ENCODE assay signal across 8 cellular contexts in the genomic region with DNA sequence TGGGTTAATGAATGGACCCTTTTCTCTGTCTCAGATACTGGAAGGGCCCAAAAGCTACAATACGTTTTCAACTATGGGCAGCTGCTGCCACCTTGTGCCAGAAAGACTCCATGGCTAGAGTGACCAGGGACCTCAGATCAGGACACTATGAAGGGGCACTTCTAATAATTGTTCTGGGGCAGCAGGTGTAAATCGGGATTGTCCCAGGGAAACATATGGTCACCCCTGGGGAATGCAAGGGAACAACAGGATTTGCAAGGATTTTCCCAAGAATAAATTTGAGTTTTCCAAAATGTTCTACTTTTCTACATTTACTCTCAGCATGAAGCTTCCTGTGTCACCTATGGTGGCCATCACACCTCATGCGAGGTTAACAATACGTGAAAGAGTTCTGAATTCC. TPM values are rescaled to one million over a fixed set of nuclear protein-coding genes. Genes with fewer than 3 reads are reported as not detected.
DNase-seq lines count a peak whose midpoint lies in the region; ATAC-seq and TF ChIP-seq lines count a peak whose summit lies in the region.

No MANE protein-coding gene starts in this region.

- H3K9me2 ChIP-seq in PC-9 (ENCODE audit: insufficient read depth), result no peaks in the 10 kb centered on the region

- no peak overlapping the region for H3K23ac ChIP-seq in neuronal stem cell (ENCODE audit: low read depth, low read length, poor library complexity)

- POLR2A ChIA-PET in PC-9 (lab: Charles Lee; ENCODE audit: unreplicated experiment), result interaction anchor here (0.5 to 1.5 kb wide), 4 partner anchors 20 to 429 kb away, joined by 3 to 12 read pairs (median 4); partner anchors contain the start of gene C1orf116

- H3K4me3 ChIP-seq in GM06990 (replicated peaks; ENCODE audit: low read depth, low read length), result no peak overlapping the region
- no peak overlapping the region for H3K4me3 ChIP-seq in PC-9
- H3K4me3 ChIP-seq in fibroblast of mammary gland (ENCODE audit: control insufficient read depth, low read depth, low read length), result no peak overlapping the region
- H3K4me3 ChIP-seq in neuronal stem cell (ENCODE audit: low read length in 2 of 2), result no peak overlapping the region
- no peak overlapping the region for H3K4me3 ChIP-seq in upper lobe of left lung

- H3K14ac ChIP-seq in neuronal stem cell (ENCODE audit: low read length), result no peak overlapping the region

- TF ChIP-seq EP300 in upper lobe of left lung (IDR thresholded peaks at IDR 0.05), result no peak

- CTCF ChIA-PET in PC-9 (lab: Charles Lee), result interaction anchor here (0.6 to 1.8 kb wide), 9 partner anchors 20 to 172 kb away, joined by 3 to 12 read pairs (median 4); partner anchors contain the start of gene C1orf116

- H4K20me1 ChIP-seq in PC-9 (ENCODE audit: insufficient read depth), result no peaks in the 10 kb centered on the region

- H3K4me1 ChIP-seq in PC-9 (replicated peaks; ENCODE audit: insufficient read depth), result no peaks in the 10 kb centered on the region
- peaks cover 0 to 2% of the 10 kb centered on the region in 2 donors for H3K4me1 ChIP-seq in neuronal stem cell (ENCODE audit: control insufficient read depth in 2 of 2, insufficient read depth in 1 of 2, low read depth in 1 of 2, low read length in 2 of 2)
- H3K4me1 ChIP-seq in upper lobe of left lung, result peaks cover 0 to 11% (median 0%) of the 10 kb centered on the region in 4 donors

- H3K4me2 ChIP-seq in PC-9 (no peak overlapping the region), neuronal stem cell (ENCODE audit: insufficient read depth, low read length, poor library complexity, severe bottlenecking) (no peak overlapping the region)

- no peak overlapping the region for H3K18ac ChIP-seq in neuronal stem cell (ENCODE audit: low read length)

- no peak overlapping the region for H2BK120ac ChIP-seq in neuronal stem cell (ENCODE audit: low read depth, low read length)

- H2BK5ac ChIP-seq in neuronal stem cell (ENCODE audit: low read length), result no peak overlapping the region

- no peaks in the 10 kb centered on the region for H3K9me3 Mint-ChIP-seq in activated T-cell treated with anti-CD3 and anti-CD28 coated beads, Interleukin-2, amount 50 U/mL, for 4 hours

- H2BK12ac ChIP-seq in neuronal stem cell (ENCODE audit: low read length), result no peak overlapping the region

- H3K36me3 ChIP-seq in GM06990 (ENCODE audit: control insufficient read depth, insufficient read depth, low read length), result no peaks in the 10 kb centered on the region
- no peaks in the 10 kb centered on the region for H3K36me3 ChIP-seq in PC-9 (ENCODE audit: low read depth)
- H3K36me3 ChIP-seq in neuronal stem cell (replicated peaks in 1 of 2; ENCODE audit: control insufficient read depth in 2 of 2, insufficient read depth in 2 of 2, low read length in 2 of 2), result no peaks in the 10 kb centered on the region
- no peaks in the 10 kb centered on the region for H3K36me3 ChIP-seq in upper lobe of left lung

- H3K36me3 Mint-ChIP-seq in activated T-cell treated with anti-CD3 and anti-CD28 coated beads, Interleukin-2, amount 50 U/mL, for 4 hours (ENCODE audit: insufficient read depth), result no peaks in the 10 kb centered on the region

- DNase-seq in GM06990 (ENCODE audit: extremely low read depth, insufficient read length) (no peak), HuH-7 (ENCODE audit: low spot score) (peak; percentile 44), PC-9 (peak; percentile 46 to 51), fibroblast of mammary gland (ENCODE audit: low read depth) (peak; percentile 26), neuronal stem cell (ENCODE audit: low spot score) (peak; percentile 40), upper lobe of left lung (peak in 1 of 2 donors; percentile 59)
- peak; percentile 47 for DNase-seq in activated T-cell treated with anti-CD3 and anti-CD28 coated beads, Interleukin-2, amount 50 U/mL, for 4 hours

- no peak overlapping the region for H2AK5ac ChIP-seq in neuronal stem cell (ENCODE audit: low read depth, low read length)

- no peaks in the 10 kb centered on the region for H3F3A ChIP-seq in PC-9 (ENCODE audit: insufficient read depth, low read depth)

- BruUV-seq in PC-9 (replicated peaks; lab: Mats Ljungman, UMichigan), result no TSS peak

- H3K9me3 ChIP-seq in PC-9 (ENCODE audit: insufficient read depth, low read depth), result no peaks in the 10 kb centered on the region
- no peaks in the 10 kb centered on the region for H3K9me3 ChIP-seq in neuronal stem cell (replicated peaks in 1 of 2; ENCODE audit: control insufficient read depth in 2 of 2, insufficient read depth in 1 of 2, low read depth in 1 of 2, low read length in 2 of 2)
- H3K9me3 ChIP-seq in upper lobe of left lung, result no peaks in the 10 kb centered on the region

- no peak overlapping the region for H3K9ac ChIP-seq in neuronal stem cell (ENCODE audit: low read depth, low read length, poor library complexity)

- WGBS in neuronal stem cell (ENCODE audit: extremely low coverage in 2 of 2, insufficient read length in 2 of 2, insufficient replicate concordance in 1 of 2), 2 donors, result no CpG with 5 or more reads among the region's 4 CpGs
- WGBS in upper lobe of left lung, 2 donors, result 20 to 21% methylated on average over 4 of the region's 4 CpGs

- no peak overlapping the region for H3K27ac ChIP-seq in PC-9
- no peak overlapping the region for H3K27ac ChIP-seq in neuronal stem cell (replicated peaks; ENCODE audit: low read length)
- H3K27ac ChIP-seq in upper lobe of left lung, result no peak overlapping the region

- TF ChIP-seq CTCF in GM06990 (IDR thresholded peaks at IDR 0.05; ENCODE audit: insufficient read depth, low read length, poor library complexity, severe bottlenecking), result peak; percentile 90
- TF ChIP-seq CTCF in PC-9 (conservative IDR thresholded peaks at IDR 0.05), result peak; percentile 85
- peak; percentile 62 for TF ChIP-seq CTCF in fibroblast of mammary gland (conservative IDR thresholded peaks at IDR 0.05; ENCODE audit: control insufficient read depth, insufficient read depth, low read depth, low read length)
- peak in 5 of 6 experiments; percentile 51 to 75 (median 55) for TF ChIP-seq CTCF in upper lobe of left lung (IDR thresholded peaks at IDR 0.05)

- ATAC-seq in activated T-cell treated with anti-CD3 and anti-CD28 coated beads, Interleukin-2, amount 50 U/mL, for 4 hours, result peak; percentile 70 to 81
- ATAC-seq in upper lobe of left lung (ENCODE audit: low FRiP score in 2 of 2) (peak; percentile 81 to 82), HG03469 (IDR thresholded peaks at IDR 0.05; ENCODE audit: unreplicated experiment) (no peak)

- no peaks in the 10 kb centered on the region for H3K4me1 Mint-ChIP-seq in activated T-cell treated with anti-CD3 and anti-CD28 coated beads, Interleukin-2, amount 50 U/mL, for 4 hours (ENCODE audit: low read depth)

- H4K91ac ChIP-seq in neuronal stem cell (ENCODE audit: low read depth, low read length, poor library complexity), result no peak overlapping the region

- TF ChIP-seq POLR2A in upper lobe of left lung (IDR thresholded peaks at IDR 0.05), result no peak

- no peak overlapping the region for H3K4me3 Mint-ChIP-seq in activated T-cell treated with anti-CD3 and anti-CD28 coated beads, Interleukin-2, amount 50 U/mL, for 4 hours

- peaks cover 9% of the 10 kb centered on the region for H3K27me3 Mint-ChIP-seq in activated T-cell treated with anti-CD3 and anti-CD28 coated beads, Interleukin-2, amount 50 U/mL, for 4 hours (ENCODE audit: low read depth)

- no peak overlapping the region for H2BK15ac ChIP-seq in neuronal stem cell (ENCODE audit: low read length)

- no peak overlapping the region for H3K4ac ChIP-seq in neuronal stem cell (ENCODE audit: low read length)

- no peak overlapping the region for H4K8ac ChIP-seq in neuronal stem cell (ENCODE audit: low read depth, low read length)

- H3K27me3 ChIP-seq in GM06990 (replicated peaks; ENCODE audit: control insufficient read depth, insufficient read depth, low read length) (peaks cover 1% of the 10 kb centered on the region; the same call in 1 of the 2 replicates), PC-9 (ENCODE audit: insufficient read depth, low read depth) (no peaks in the 10 kb centered on the region), neuronal stem cell (ENCODE audit: control insufficient read depth in 3 of 3, insufficient read depth in 3 of 3, low read depth in 1 of 3, low read length in 3 of 3) (peaks cover 0 to 9% (median 0%) of the 10 kb centered on the region in 3 experiments), upper lobe of left lung (no peaks in the 10 kb centered on the region)

- intact Hi-C loops in PC-9 (cut with micrococcal nuclease; ENCODE audit: unreplicated experiment), result loop anchor here (1.0 to 5.0 kb wide), 14 partner anchors 20 to 517 kb away; partner anchors contain the start of genes DYRK3 and PFKFB2

- H2AFZ ChIP-seq in PC-9 (no peak overlapping the region), neuronal stem cell (ENCODE audit: low read length) (no peak overlapping the region)

- no peaks in the 10 kb centered on the region for H3K79me1 ChIP-seq in neuronal stem cell (ENCODE audit: low read depth, low read length)

- no peaks in the 10 kb centered on the region for H3K79me2 ChIP-seq in PC-9 (ENCODE audit: low read depth)

RNA-seq across cellular contexts. Expression of gene FCAMR, which starts 12.0 kb away (rescaled TPM):
- total RNA-seq in PC-9 (2021), result not detected in 2 replicates
- not detected for total RNA-seq in activated T-cell treated with anti-CD3 and anti-CD28 coated beads, Interleukin-2, amount 50 U/mL, for 4 hours
- not detected for polyA plus RNA-seq in neuronal stem cell (2013, experiment 1 of 2)
- not detected for polyA plus RNA-seq in neuronal stem cell (2013, experiment 2 of 2)
- 1 to 10 TPM in 1 of 6 donors, not detected in 5; 7.3 TPM for total RNA-seq in upper lobe of left lung

RNA-seq across cellular contexts. Expression of gene PIGR, which starts 36.0 kb away (rescaled TPM):
- total RNA-seq in PC-9 (2021) (0.10 TPM in 1 of 2 replicates, not detected in the other), upper lobe of left lung (1,000 to 10,000 TPM in 1 of 6 donors, 100 to 1,000 TPM in 5; 396 to 1,034 (median 618) TPM)
- 1 to 10 TPM; 1.6 to 3.0 (median 1.8) TPM for total RNA-seq in activated T-cell treated with anti-CD3 and anti-CD28 coated beads, Interleukin-2, amount 50 U/mL, for 4 hours
- polyA plus RNA-seq in neuronal stem cell (2013, experiment 1 of 2), result not detected
- not detected for polyA plus RNA-seq in neuronal stem cell (2013, experiment 2 of 2)

RNA-seq across cellular contexts. Expression of gene C1orf116, which starts 50.3 kb away (rescaled TPM):
- total RNA-seq in PC-9 (2021), result 30.2 and 36.7 TPM in 2 replicates
- total RNA-seq in activated T-cell treated with anti-CD3 and anti-CD28 coated beads, Interleukin-2, amount 50 U/mL, for 4 hours, result under 1 TPM; 0.03 to 0.11 (median 0.08) TPM
- 0.15 TPM for polyA plus RNA-seq in neuronal stem cell (2013, experiment 1 of 2)
- 0.17 TPM for polyA plus RNA-seq in neuronal stem cell (2013, experiment 2 of 2)
- 100 to 1,000 TPM in 5 of 6 donors, 10 to 100 TPM in 1; 92.5 to 222 (median 193) TPM for total RNA-seq in upper lobe of left lung

Comparison
In these comparisons a context has a peak if more than half of its experiments do, and no peak if none do; other contexts are left out.
1. RNA of gene PIGR, which starts 36.0 kb away (total RNA-seq): 396 to 1,034 TPM in upper lobe of left lung; 1.6 to 3.0 TPM in activated T-cell treated with anti-CD3 and anti-CD28 coated beads, Interleukin-2, amount 50 U/mL, for 4 hours and 0.10 TPM in PC-9; every median in the first group is over 10 times any median in the second.
2. RNA of gene C1orf116, which starts 50.3 kb away (total RNA-seq): 92.5 to 222 TPM in upper lobe of left lung and 30.2 to 36.7 TPM in PC-9; 0.03 to 0.11 TPM in activated T-cell treated with anti-CD3 and anti-CD28 coated beads, Interleukin-2, amount 50 U/mL, for 4 hours; every median in the first group is over 10 times any median in the second.
3. Peak in every context shown above with its lines, with median percentiles within 50 percentile points of each other: CTCF ChIP-seq.